In genomic region chr18:9595197-9595596, GRCh38 we compare ENCODE assay signal across 13 cellular contexts. TPM values are rescaled to one million over a fixed set of nuclear protein-coding genes. Genes with fewer than 3 reads are reported as not detected.
DNase-seq lines count a peak whose midpoint lies in the region; ATAC-seq, FAIRE-seq and TF ChIP-seq lines count a peak whose summit lies in the region.
"Had no signal": no experiment of that assay in that cellular context is flagged by ENCODE, and none has a peak within 500 bp of the region (broad histone marks: within the 10 kb centered on the region; RNA-seq: fewer than 3 reads in every experiment).

No MANE protein-coding gene starts in this region.

- ATAC-seq in GM18508 (IDR thresholded peaks at IDR 0.05; ENCODE audit: insufficient read depth, unreplicated experiment) (peak; percentile 14), HG02759 (IDR thresholded peaks at IDR 0.05; ENCODE audit: unreplicated experiment) (peak; percentile 34), mucosa of descending colon (peak; percentile 74)
- no peak for ATAC-seq in activated naive CD8-positive, alpha-beta T cell treated with anti-CD3 and anti-CD28 coated beads, Interleukin-2, amount 50 U/mL, for 24 hours

- intact Hi-C loops in mammary epithelial cell (cut with micrococcal nuclease) (no loop called here), mucosa of descending colon (cut with DNase I, micrococcal nuclease) (no loop called here)

- H3K9ac ChIP-seq in mammary epithelial cell (ENCODE audit: insufficient read depth, low read length): peak overlapping the region; percentile 64

- in situ Hi-C loops in mammary epithelial cell (cut with MboI; ENCODE audit: low sequenced_read_pairs in 2 of 2): loop anchor here (10.0 to 25.0 kb wide), 3 partner anchors 60 to 317 kb away; partner anchors contain the start of gene VAPA (in 2 of the 2)
- in situ Hi-C loops in KBM-7 (cut with MboI; ENCODE audit: low pct_unique_long_range_greater_than_20kb, low sequenced_read_pairs): no loop called here

- peak; percentile 26 for DNase-seq in mammary epithelial cell
- DNase-seq in mucosa of descending colon: no peak
- DNase-seq in D721Med (ENCODE audit: insufficient read length, low spot score): no peak
- no peak for DNase-seq in KBM-7
- no peak for DNase-seq in activated naive CD8-positive, alpha-beta T cell treated with anti-CD3 and anti-CD28 coated beads, Interleukin-2, amount 50 U/mL, for 24 hours
- no peak for DNase-seq in SJCRH30
- DNase-seq: cortex of kidney; hypothalamus; NCI-H510A treated with DMSO at 0.1 percent for 48 hours; stimulated activated CD4-positive, alpha-beta T cell treated with anti-CD3 and anti-CD28 coated beads, Interleukin-4, amount 100 ng/mL, for 1 hour; trophoblast cell had no signal

- TSS peak; percentile 93 for BruUV-seq in mammary epithelial cell (replicated peaks; lab: Mats Ljungman, UMichigan)

- H3K9me3 ChIP-seq in mammary epithelial cell (replicated peaks; ENCODE audit: insufficient read depth, low read length): peaks cover 3% of the 10 kb centered on the region
- H3K9me3 ChIP-seq in mucosa of descending colon: peaks cover 4% of the 10 kb centered on the region
- no peaks in the 10 kb centered on the region for H3K9me3 ChIP-seq in SJCRH30 (replicated peaks)

- peaks cover 19% of the 10 kb centered on the region for H3K36me3 ChIP-seq in mammary epithelial cell (ENCODE audit: insufficient read depth, low read length)
- H3K36me3 ChIP-seq in mucosa of descending colon (ENCODE audit: low read depth): no peaks in the 10 kb centered on the region
- H3K36me3 ChIP-seq in SJCRH30: peaks cover 7% of the 10 kb centered on the region

- H3K27me3 Mint-ChIP-seq in activated naive CD8-positive, alpha-beta T cell treated with anti-CD3 and anti-CD28 coated beads, Interleukin-2, amount 50 U/mL, for 24 hours: no peaks in the 10 kb centered on the region

- no peaks in the 10 kb centered on the region for H4K20me1 ChIP-seq in mammary epithelial cell (ENCODE audit: insufficient read depth, low read length)

- peak overlapping the region; percentile 73 for H3K27ac ChIP-seq in mammary epithelial cell (ENCODE audit: insufficient read depth, low read depth, low read length)
- no peak overlapping the region for H3K27ac ChIP-seq in SJCRH30

- no peak for FAIRE-seq in D721Med (lab: Jason Lieb, UNC)

- dilution Hi-C loops in mammary epithelial cell (cut with HindIII; ENCODE audit: low sequenced_read_pairs): no loop called here

- H3K79me2 ChIP-seq in mammary epithelial cell (ENCODE audit: insufficient read depth, low read length): peaks cover 97% of the 10 kb centered on the region

- no peak overlapping the region for H3K4me3 Mint-ChIP-seq in activated naive CD8-positive, alpha-beta T cell treated with anti-CD3 and anti-CD28 coated beads, Interleukin-2, amount 50 U/mL, for 24 hours

- H3K4me2 ChIP-seq in mammary epithelial cell (ENCODE audit: insufficient read depth, low read depth, low read length): peak overlapping the region; percentile 92

- no peak overlapping the region for H3K27ac Mint-ChIP-seq in activated naive CD8-positive, alpha-beta T cell treated with anti-CD3 and anti-CD28 coated beads, Interleukin-2, amount 50 U/mL, for 24 hours

- H2AFZ ChIP-seq in mammary epithelial cell (ENCODE audit: low read depth, low read length): no peak overlapping the region

- H3K4me1 ChIP-seq in mammary epithelial cell (ENCODE audit: insufficient read depth, low read length) (peaks cover 26% of the 10 kb centered on the region), mucosa of descending colon (ENCODE audit: low read depth) (peaks cover 18% of the 10 kb centered on the region), SJCRH30 (no peaks in the 10 kb centered on the region)

- H3K36me3 Mint-ChIP-seq in activated naive CD8-positive, alpha-beta T cell treated with anti-CD3 and anti-CD28 coated beads, Interleukin-2, amount 50 U/mL, for 24 hours (ENCODE audit: low read depth): peaks cover 44% of the 10 kb centered on the region

- H3K4me1 Mint-ChIP-seq in activated naive CD8-positive, alpha-beta T cell treated with anti-CD3 and anti-CD28 coated beads, Interleukin-2, amount 50 U/mL, for 24 hours: peaks cover 23% of the 10 kb centered on the region

- no peaks in the 10 kb centered on the region for H3K27me3 ChIP-seq in mammary epithelial cell (ENCODE audit: insufficient read depth, low read length)
- no peaks in the 10 kb centered on the region for H3K27me3 ChIP-seq in SJCRH30

- CTCF ChIA-PET in mammary epithelial cell (lab: Charles Lee; ENCODE audit: low non-redundant PET): interaction anchor here (0.7 kb wide), 2 partner anchors 20 to 229 kb away, joined by 4 to 11 read pairs; no protein-coding TSS in a partner anchor

- peaks cover 22% of the 10 kb centered on the region for H3K9me3 Mint-ChIP-seq in activated naive CD8-positive, alpha-beta T cell treated with anti-CD3 and anti-CD28 coated beads, Interleukin-2, amount 50 U/mL, for 24 hours

- TF ChIP-seq CTCF in mammary epithelial cell (conservative IDR thresholded peaks at IDR 0.05 in 1 of 2, IDR thresholded peaks at IDR 0.05 in 1 of 2; ENCODE audit: extremely low read depth in 1 of 2, insufficient read depth in 1 of 2, low read depth in 1 of 2, low read length in 2 of 2) (no peak), mucosa of descending colon (IDR thresholded peaks at IDR 0.05) (no peak), D721Med (IDR thresholded peaks at IDR 0.05; ENCODE audit: insufficient read depth, missing control alignments) (no peak)

- H3K4me3 ChIP-seq in mammary epithelial cell (replicated peaks in 1 of 3; ENCODE audit: insufficient read depth in 1 of 3, low read depth in 2 of 3, low read length in 3 of 3) (peak overlapping the region in 2 of 3 experiments; percentile 3 to 8), mucosa of descending colon (no peak overlapping the region), SJCRH30 (no peak overlapping the region)

RNA-seq across cellular contexts. Expression of gene PPP4R1, which starts 19.2 kb away (rescaled TPM):
- total RNA-seq in mammary epithelial cell (100 to 1,000 TPM in 1 of 2 donors, 10 to 100 TPM in 1; 89.7 to 163 TPM), mucosa of descending colon (100 to 1,000 TPM in 1 of 3 donors, 10 to 100 TPM in 2; 79.6 to 109 (median 81.3) TPM)
- polyA plus RNA-seq in mammary epithelial cell: 133 TPM
- polyA minus RNA-seq in mammary epithelial cell: 117 TPM
- 51.8 and 53.4 TPM in 2 replicates for total RNA-seq in SJCRH30 (2014; rRNA removed; shearing (Covaris generic))

Comparison
In these comparisons a context has a peak if more than half of its experiments do, and no peak if none do; other contexts are left out.
1. H3K4me3 ChIP-seq: peak in mammary epithelial cell (2 of 3); none in mucosa of descending colon (single experiment) and SJCRH30 (single experiment).